In the genomic region with DNA sequence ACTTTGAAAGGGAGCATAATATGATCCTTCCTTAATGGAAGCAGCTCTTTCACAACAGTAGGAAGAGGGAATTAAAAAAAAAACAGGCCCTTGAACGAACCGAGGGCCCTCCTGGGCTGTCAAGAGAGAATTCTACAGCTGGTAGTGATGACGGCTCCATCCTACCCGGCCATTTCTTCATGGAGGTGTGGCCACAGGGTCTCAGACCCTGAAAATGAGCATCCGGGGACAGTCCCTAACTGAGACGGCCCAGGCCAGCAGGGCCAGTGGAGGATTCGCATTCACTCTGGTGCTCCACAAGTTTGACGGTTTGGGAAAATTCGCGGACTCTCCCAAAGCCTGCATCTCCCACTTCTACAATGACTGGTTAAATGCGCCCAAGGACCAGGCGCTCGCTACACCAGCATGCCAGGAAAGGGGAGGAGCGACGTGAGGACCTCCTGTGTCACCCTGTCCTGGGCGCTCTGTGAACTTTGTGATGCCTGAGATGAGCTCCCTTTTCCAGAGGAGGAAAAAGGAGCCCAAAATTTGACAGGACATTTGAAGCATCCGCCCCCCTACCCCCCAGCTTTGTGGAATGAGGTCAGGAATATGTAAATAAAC, we compare ENCODE assay signal across 23 cellular contexts.
A peak's percentile ranks its signal among the peaks of the same experiment; 100 is the strongest.
DNase-seq lines count a peak whose midpoint lies in the region; ATAC-seq and TF ChIP-seq lines count a peak whose summit lies in the region.
"Had no signal": no experiment of that assay in that cellular context is flagged by ENCODE, and none has a peak within 500 bp of the region (broad histone marks: within the 10 kb centered on the region; RNA-seq: fewer than 3 reads in every experiment).

No MANE protein-coding gene starts in this region.

- H3K36me3 ChIP-seq in osteoblast (ENCODE audit: insufficient read depth, low read length) = no peaks in the 10 kb centered on the region
- H3K36me3 ChIP-seq: MG63, WERI-Rb-1 had no signal

- H3K4me1 Mint-ChIP-seq in activated CD4-positive, alpha-beta T cell treated with anti-CD3 and anti-CD28 coated beads, Interleukin-2, amount 10 ng/mL, durations not matched to agents 24 days and 14 days = peaks cover 93% of the 10 kb centered on the region
- H3K4me1 Mint-ChIP-seq in CD14-positive monocyte = no peaks in the 10 kb centered on the region
- H3K4me1 Mint-ChIP-seq in T-helper 17 cell = peaks cover 88% of the 10 kb centered on the region
- H3K4me1 Mint-ChIP-seq in activated naive CD8-positive, alpha-beta T cell treated with anti-CD3 and anti-CD28 coated beads, Interleukin-2, amount 50 U/mL, for 24 hours = peaks cover 99% of the 10 kb centered on the region
- H3K4me1 Mint-ChIP-seq: naive B cell had no signal

- peaks cover 28% of the 10 kb centered on the region for H3K36me3 Mint-ChIP-seq in activated CD4-positive, alpha-beta T cell treated with anti-CD3 and anti-CD28 coated beads, Interleukin-2, amount 10 ng/mL, durations not matched to agents 24 days and 14 days (ENCODE audit: low read depth)
- H3K36me3 Mint-ChIP-seq in CD14-positive monocyte = no peaks in the 10 kb centered on the region
- H3K36me3 Mint-ChIP-seq in T-helper 17 cell (ENCODE audit: low read depth) = no peaks in the 10 kb centered on the region
- H3K36me3 Mint-ChIP-seq in activated naive CD8-positive, alpha-beta T cell treated with anti-CD3 and anti-CD28 coated beads, Interleukin-2, amount 50 U/mL, for 24 hours (ENCODE audit: low read depth) = peaks cover 16% of the 10 kb centered on the region
- H3K36me3 Mint-ChIP-seq: naive B cell had no signal

- H3K4me1 ChIP-seq in osteoblast (ENCODE audit: insufficient read depth, low read length) = no peaks in the 10 kb centered on the region

- no peaks in the 10 kb centered on the region for H3K27me3 Mint-ChIP-seq in activated CD4-positive, alpha-beta T cell treated with anti-CD3 and anti-CD28 coated beads, Interleukin-2, amount 10 ng/mL, durations not matched to agents 24 days and 14 days
- H3K27me3 Mint-ChIP-seq in CD14-positive monocyte (ENCODE audit: low read depth in 3 of 3) (peaks cover 0 to 8% (median 2%) of the 10 kb centered on the region in 3 donors), T-helper 17 cell (no peaks in the 10 kb centered on the region)
- no peaks in the 10 kb centered on the region for H3K27me3 Mint-ChIP-seq in activated naive CD8-positive, alpha-beta T cell treated with anti-CD3 and anti-CD28 coated beads, Interleukin-2, amount 50 U/mL, for 24 hours
- H3K27me3 Mint-ChIP-seq: type B pancreatic cell had no signal

- DNase-seq in activated CD4-positive, alpha-beta T cell treated with anti-CD3 and anti-CD28 coated beads, Interleukin-2, amount 10 ng/mL, durations not matched to agents 24 days and 14 days = no peak
- no peak for DNase-seq in activated CD4-positive, alpha-beta T cell treated with anti-CD3 and anti-CD28 coated beads for 1 hour
- DNase-seq in CD14-positive monocyte (ENCODE audit: low spot score) = peak; percentile 17
- no peak for DNase-seq in T-helper 17 cell
- no peak for DNase-seq in activated naive CD8-positive, alpha-beta T cell treated with anti-CD3 and anti-CD28 coated beads, Interleukin-2, amount 50 U/mL, for 24 hours
- no peak for DNase-seq in osteoblast (ENCODE audit: insufficient read length, low spot score, missing footprints)
- no peak for DNase-seq in NCI-H1417 (lab: John Stamatoyannopoulos, UW)
- DNase-seq in GM20000 (ENCODE audit: low spot score) = no peak
- DNase-seq: activated CD4-positive, alpha-beta T cell treated with anti-CD3 and anti-CD28 coated beads, Interleukin-2, amount 50 U/mL, for 48 hours; amygdala; DMS53; effector CD4-positive, alpha-beta T cell; glutamatergic neuron; GM23248; KBM-7; MG63; naive B cell; NCI-H1417 treated with DMSO at 0.1 percent for 48 hours; NCI-H2081 treated with DMSO at 0.1 percent for 48 hours; NCI-H446; stimulated activated CD8-positive, alpha-beta memory T cell treated with anti-CD3 and anti-CD28 coated beads, Interleukin-4, amount 100 ng/mL, for 48 hours; WERI-Rb-1 had no signal

- H4K20me1 ChIP-seq in osteoblast (ENCODE audit: insufficient read depth, low read length) = no peaks in the 10 kb centered on the region

- H3K4me3 Mint-ChIP-seq in activated CD4-positive, alpha-beta T cell treated with anti-CD3 and anti-CD28 coated beads, Interleukin-2, amount 10 ng/mL, durations not matched to agents 24 days and 14 days = peak overlapping the region; percentile 75
- H3K4me3 Mint-ChIP-seq in CD14-positive monocyte = no peak overlapping the region
- H3K4me3 Mint-ChIP-seq in T-helper 17 cell = peak overlapping the region; percentile 84
- peak overlapping the region; percentile 40 for H3K4me3 Mint-ChIP-seq in activated naive CD8-positive, alpha-beta T cell treated with anti-CD3 and anti-CD28 coated beads, Interleukin-2, amount 50 U/mL, for 24 hours
- H3K4me3 Mint-ChIP-seq: type B pancreatic cell had no signal

- H3K9me3 Mint-ChIP-seq in activated CD4-positive, alpha-beta T cell treated with anti-CD3 and anti-CD28 coated beads, Interleukin-2, amount 10 ng/mL, durations not matched to agents 24 days and 14 days = no peaks in the 10 kb centered on the region
- peaks cover 0 to 2% (median 0%) of the 10 kb centered on the region in 7 donors for H3K9me3 Mint-ChIP-seq in CD14-positive monocyte
- no peaks in the 10 kb centered on the region for H3K9me3 Mint-ChIP-seq in activated naive CD8-positive, alpha-beta T cell treated with anti-CD3 and anti-CD28 coated beads, Interleukin-2, amount 50 U/mL, for 24 hours
- H3K9me3 Mint-ChIP-seq: type B pancreatic cell had no signal

- no peak for TF ChIP-seq CTCF in CD14-positive monocyte (IDR thresholded peaks at IDR 0.05)
- no peak for TF ChIP-seq CTCF in osteoblast (IDR thresholded peaks at IDR 0.05; ENCODE audit: extremely low read depth, low read depth, low read length)
- TF ChIP-seq CTCF in GM20000 (IDR thresholded peaks at IDR 0.05; ENCODE audit: extremely low read depth, missing control alignments) = no peak

- no peak for ATAC-seq in T-helper 17 cell
- ATAC-seq in activated naive CD8-positive, alpha-beta T cell treated with anti-CD3 and anti-CD28 coated beads, Interleukin-2, amount 50 U/mL, for 24 hours = peak; percentile 34

- H3K27ac Mint-ChIP-seq in activated CD4-positive, alpha-beta T cell treated with anti-CD3 and anti-CD28 coated beads, Interleukin-2, amount 10 ng/mL, durations not matched to agents 24 days and 14 days = peak overlapping the region; percentile 91
- no peak overlapping the region for H3K27ac Mint-ChIP-seq in CD14-positive monocyte
- peak overlapping the region; percentile 100 for H3K27ac Mint-ChIP-seq in T-helper 17 cell
- peak overlapping the region; percentile 98 for H3K27ac Mint-ChIP-seq in activated naive CD8-positive, alpha-beta T cell treated with anti-CD3 and anti-CD28 coated beads, Interleukin-2, amount 50 U/mL, for 24 hours
- H3K27ac Mint-ChIP-seq: naive B cell, type B pancreatic cell had no signal

- H3K9me3 ChIP-seq in T-helper 17 cell (ENCODE audit: control insufficient read depth, low read length, poor library complexity, severe bottlenecking) (no peaks in the 10 kb centered on the region), osteoblast (ENCODE audit: low read depth, low read length) (no peaks in the 10 kb centered on the region)
- H3K9me3 ChIP-seq: MG63 had no signal

- no peaks in the 10 kb centered on the region for H3K27me3 ChIP-seq in osteoblast (ENCODE audit: insufficient read depth, low read length)
- H3K27me3 ChIP-seq: MG63 had no signal

- no peak overlapping the region for H3K4me3 ChIP-seq in osteoblast (ENCODE audit: insufficient read depth, low read length)
- H3K4me3 ChIP-seq: GM23248, MG63 had no signal

- no peaks in the 10 kb centered on the region for H3K79me2 ChIP-seq in osteoblast (ENCODE audit: insufficient read depth, low read length)

- H3K4me2 ChIP-seq in osteoblast (ENCODE audit: insufficient read depth, low read length) = no peak overlapping the region

- intact Hi-C loops in activated CD4-positive, alpha-beta T cell treated with anti-CD3 and anti-CD28 coated beads, Interleukin-2, amount 10 ng/mL, durations not matched to agents 24 days and 14 days (cut with micrococcal nuclease) = no loop called here
- intact Hi-C loops in CD14-positive monocyte (cut with micrococcal nuclease) = no loop called here

- no peak overlapping the region for H2AFZ ChIP-seq in osteoblast (ENCODE audit: low read length)
- H2AFZ ChIP-seq: GM23248 had no signal

- H3K27ac ChIP-seq in osteoblast (ENCODE audit: low read depth, low read length) = no peak overlapping the region
- H3K27ac ChIP-seq: GM23248, WERI-Rb-1 had no signal

Comparison
In these comparisons a context has a peak if more than half of its experiments do, and no peak if none do; other contexts are left out.
1. H3K27ac Mint-ChIP-seq: peak in activated CD4-positive, alpha-beta T cell treated with anti-CD3 and anti-CD28 coated beads, Interleukin-2, amount 10 ng/mL, durations not matched to agents 24 days and 14 days (single experiment), T-helper 17 cell (single experiment) and activated naive CD8-positive, alpha-beta T cell treated with anti-CD3 and anti-CD28 coated beads, Interleukin-2, amount 50 U/mL, for 24 hours (single experiment); none in CD14-positive monocyte (0 of 7).
2. H3K4me3 Mint-ChIP-seq: peak in activated CD4-positive, alpha-beta T cell treated with anti-CD3 and anti-CD28 coated beads, Interleukin-2, amount 10 ng/mL, durations not matched to agents 24 days and 14 days (single experiment), T-helper 17 cell (single experiment) and activated naive CD8-positive, alpha-beta T cell treated with anti-CD3 and anti-CD28 coated beads, Interleukin-2, amount 50 U/mL, for 24 hours (single experiment); none in CD14-positive monocyte (0 of 2).